In genomic region chr13:59771272-59771671, GRCh38 we compare ENCODE assay signal across 9 cellular contexts.
DNase-seq lines count a peak whose midpoint lies in the region; ATAC-seq, FAIRE-seq and TF ChIP-seq lines count a peak whose summit lies in the region.
"Had no signal": no experiment of that assay in that cellular context is flagged by ENCODE, and none has a peak within 500 bp of the region (broad histone marks: within the 10 kb centered on the region; RNA-seq: fewer than 3 reads in every experiment).

No MANE protein-coding gene starts in this region.

- H3K18ac ChIP-seq in mesenchymal stem cell (ENCODE audit: low read depth in 1 of 2, low read length in 2 of 2): no peak overlapping the region

- H3K4me2 ChIP-seq in GM12878 (ENCODE audit: control insufficient read depth, insufficient read depth): no peak overlapping the region
- H3K4me2 ChIP-seq in mesenchymal stem cell (ENCODE audit: low read length, poor library complexity, severe bottlenecking): no peak overlapping the region

- no peak overlapping the region for H2BK5ac ChIP-seq in mesenchymal stem cell (ENCODE audit: low read depth, low read length, poor library complexity, severe bottlenecking)

- H3K4me1 ChIP-seq in GM12878 (ENCODE audit: control insufficient read depth, insufficient read depth, low read length) (no peaks in the 10 kb centered on the region), mesenchymal stem cell (ENCODE audit: control insufficient read depth, insufficient read depth, low read depth, low read length) (peaks cover 2% of the 10 kb centered on the region)

- intact Hi-C loops in GM12878 (cut with micrococcal nuclease; ENCODE audit: unreplicated experiment): loop anchor here (2.0 to 10.0 kb wide), 4 partner anchors 90 to 664 kb away; no protein-coding TSS in a partner anchor

- SMC1A ChIA-PET in GM12878 (lab: Charles Lee; ENCODE audit: uncharacterized antibody, unreplicated experiment): interaction anchor here (0.9 to 5.2 kb wide), 18 partner anchors 10 to 660 kb away, joined by 3 to 56 read pairs (median 4); no protein-coding TSS in a partner anchor

- TF ChIP-seq CTCF in GM12878 (IDR thresholded peaks at IDR 0.05 in 2 of 3, conservative IDR thresholded peaks at IDR 0.05 in 1 of 3; ENCODE audit: control insufficient read depth in 2 of 3, extremely low read depth in 1 of 3, insufficient read depth in 1 of 3, low read depth in 3 of 3, low read length in 3 of 3): peak; percentile 39 to 54 (median 44); a peak in 5 of 6 replicates

- TF ChIP-seq EP300 in GM12878 (IDR thresholded peaks at IDR 0.05; ENCODE audit: borderline replicate concordance in 1 of 2, control insufficient read depth in 1 of 2, low read depth in 2 of 2, low read length in 2 of 2): no peak

- peak; percentile 52 for FAIRE-seq in GM12878 (lab: Jason Lieb, UNC)

- H3K4me3 ChIP-seq in GM12878 (no peak overlapping the region), mesenchymal stem cell (ENCODE audit: insufficient read depth in 1 of 2, low read depth in 1 of 2, low read length in 2 of 2) (no peak overlapping the region)

- H2BK120ac ChIP-seq in mesenchymal stem cell (ENCODE audit: low read depth, low read length): no peak overlapping the region

- H3K36me3 Mint-ChIP-seq in T-helper 2 cell treated with Interferon-gamma antibody and Interleukin-4, amounts not matched to agents 5 μg/mL and 100 μg/mL, for 36 hours (ENCODE audit: low read depth): no peaks in the 10 kb centered on the region

- ATAC-seq in GM12878 (no peak), HG03139 (IDR thresholded peaks at IDR 0.05; ENCODE audit: unreplicated experiment) (no peak)

- H3K27ac Mint-ChIP-seq in T-helper 2 cell treated with Interferon-gamma antibody and Interleukin-4, amounts not matched to agents 5 μg/mL and 100 μg/mL, for 36 hours: no peak overlapping the region
- H3K27ac Mint-ChIP-seq: dendritic cell treated with granulocyte-macrophage colony-stimulating factor and Interleukin-4, amounts not matched to agents 40 ng/mL and 50 ng/mL, for 4 days had no signal

- H3K23ac ChIP-seq in mesenchymal stem cell (ENCODE audit: low read length in 2 of 2): no peak overlapping the region

- H2AFZ ChIP-seq in GM12878 (ENCODE audit: control insufficient read depth, low read depth, low read length) (no peak overlapping the region), mesenchymal stem cell (ENCODE audit: low read depth, low read length) (no peak overlapping the region)

- H3K27me3 ChIP-seq in GM12878 (replicated peaks in 1 of 2; ENCODE audit: control insufficient read depth in 2 of 2, insufficient read depth in 2 of 2, low read length in 1 of 2): no peaks in the 10 kb centered on the region
- H3K27me3 ChIP-seq in mesenchymal stem cell (ENCODE audit: control insufficient read depth in 1 of 2, insufficient read depth in 1 of 2, low read length in 2 of 2): no peaks in the 10 kb centered on the region

- H3K14ac ChIP-seq in mesenchymal stem cell (ENCODE audit: low read length in 2 of 2): no peak overlapping the region

- DNase-seq in EL (peak; percentile 26), LHCN-M2 (ENCODE audit: low read depth) (peak; percentile 19), GM12878 (ENCODE audit: low read depth, low spot score) (no peak), mesenchymal stem cell (peak; percentile 36), NCI-H446 treated with DMSO at 0.1 percent for 48 hours (lab: John Stamatoyannopoulos, UW) (no peak), NCI-H2196 treated with DMSO at 0.1 percent for 48 hours (lab: John Stamatoyannopoulos, UW; ENCODE audit: unreplicated experiment) (no peak)
- DNase-seq in T-helper 2 cell treated with Interferon-gamma antibody and Interleukin-4, amounts not matched to agents 5 μg/mL and 100 μg/mL, for 36 hours (ENCODE audit: low spot score): no peak

- no peaks in the 10 kb centered on the region for H4K20me1 ChIP-seq in GM12878 (ENCODE audit: control insufficient read depth, insufficient read depth)

- H3K9ac ChIP-seq in GM12878 (ENCODE audit: control insufficient read depth, insufficient read depth, low read length) (no peak overlapping the region), mesenchymal stem cell (ENCODE audit: low read length) (no peak overlapping the region)

- in situ Hi-C loops in GM12878 (cut with MboI): no loop called here

- H3K79me2 ChIP-seq in GM12878 (ENCODE audit: control insufficient read depth, insufficient read depth, low read length): no peaks in the 10 kb centered on the region

- RAD21 ChIA-PET in GM12878 (lab: Charles Lee; ENCODE audit: unreplicated experiment): interaction anchor here (0.8 to 4.8 kb wide), 12 partner anchors 15 to 660 kb away, joined by 3 to 48 read pairs (median 3); no protein-coding TSS in a partner anchor

- H3K27me3 Mint-ChIP-seq in T-helper 2 cell treated with Interferon-gamma antibody and Interleukin-4, amounts not matched to agents 5 μg/mL and 100 μg/mL, for 36 hours (ENCODE audit: low read depth): no peaks in the 10 kb centered on the region
- H3K27me3 Mint-ChIP-seq: dendritic cell treated with granulocyte-macrophage colony-stimulating factor and Interleukin-4, amounts not matched to agents 40 ng/mL and 50 ng/mL, for 4 days had no signal

- H3K27ac ChIP-seq in GM12878 (ENCODE audit: control insufficient read depth, insufficient read depth) (no peak overlapping the region), mesenchymal stem cell (ENCODE audit: low read length, poor library complexity, severe bottlenecking) (no peak overlapping the region)

- peaks cover 8% of the 10 kb centered on the region for H3K79me1 ChIP-seq in mesenchymal stem cell (replicated peaks; ENCODE audit: low read length, poor library complexity, severe bottlenecking)

- no peak overlapping the region for H4K91ac ChIP-seq in mesenchymal stem cell (ENCODE audit: low read length)

- no peaks in the 10 kb centered on the region; a peak in 1 of 4 replicates for H3K36me3 ChIP-seq in GM12878 (ENCODE audit: control insufficient read depth in 2 of 2, insufficient read depth in 2 of 2, low read length in 1 of 2)
- no peaks in the 10 kb centered on the region for H3K36me3 ChIP-seq in mesenchymal stem cell (ENCODE audit: control insufficient read depth in 1 of 2, insufficient read depth in 2 of 2, low read depth in 1 of 2, low read length in 2 of 2)

- POLR2A ChIA-PET in GM12878 (lab: Charles Lee): no interaction called here

- H3K9me3 ChIP-seq in GM12878 (replicated peaks; ENCODE audit: control insufficient read depth, insufficient read depth, low read length): no peaks in the 10 kb centered on the region
- H3K9me3 ChIP-seq in mesenchymal stem cell (ENCODE audit: control insufficient read depth, low read length): no peaks in the 10 kb centered on the region

- H3K9me3 Mint-ChIP-seq in T-helper 2 cell treated with Interferon-gamma antibody and Interleukin-4, amounts not matched to agents 5 μg/mL and 100 μg/mL, for 36 hours: no peaks in the 10 kb centered on the region
- H3K9me3 Mint-ChIP-seq: dendritic cell treated with granulocyte-macrophage colony-stimulating factor and Interleukin-4, amounts not matched to agents 40 ng/mL and 50 ng/mL, for 4 days had no signal

- no peak overlapping the region for H2AK5ac ChIP-seq in mesenchymal stem cell (ENCODE audit: low read length, severe bottlenecking)

- no peak overlapping the region for H2BK12ac ChIP-seq in mesenchymal stem cell (ENCODE audit: low read length in 2 of 2)

- H3K4ac ChIP-seq in mesenchymal stem cell (ENCODE audit: low read depth in 1 of 2, low read length in 2 of 2): no peak overlapping the region

- TF ChIP-seq POLR2A in GM12878 (IDR thresholded peaks at IDR 0.05; ENCODE audit: low read depth, low read length): no peak

- CTCF ChIA-PET in GM12878 (lab: Yijun Ruan, JAX): interaction anchor here (0.8 to 6.3 kb wide), 30 partner anchors 9 to 660 kb away, joined by 3 to 124 read pairs (median 4); no protein-coding TSS in a partner anchor

- no TSS peak for BruUV-seq in GM12878 (replicated peaks; lab: Mats Ljungman, UMichigan)

- no peak overlapping the region for H2BK15ac ChIP-seq in mesenchymal stem cell (ENCODE audit: low read depth, poor library complexity, severe bottlenecking)

- peaks cover 2% of the 10 kb centered on the region for H3K4me1 Mint-ChIP-seq in T-helper 2 cell treated with Interferon-gamma antibody and Interleukin-4, amounts not matched to agents 5 μg/mL and 100 μg/mL, for 36 hours (ENCODE audit: low read depth)

- H3K4me3 Mint-ChIP-seq in T-helper 2 cell treated with Interferon-gamma antibody and Interleukin-4, amounts not matched to agents 5 μg/mL and 100 μg/mL, for 36 hours: no peak overlapping the region
- H3K4me3 Mint-ChIP-seq: dendritic cell treated with granulocyte-macrophage colony-stimulating factor and Interleukin-4, amounts not matched to agents 40 ng/mL and 50 ng/mL, for 4 days had no signal

- peak; percentile 61 for TF ChIP-seq RAD21 in GM12878 (IDR thresholded peaks at IDR 0.05; ENCODE audit: insufficient read depth, low read depth, low read length)

- H4K8ac ChIP-seq in mesenchymal stem cell (ENCODE audit: low read length): no peak overlapping the region

TF ChIP-seq in GM12878, 131 proteins besides CTCF, POLR2A, EP300 and RAD21:
- no peak for TF ChIP-seq BCLAF1 (IDR thresholded peaks at IDR 0.05)
- TF ChIP-seq SMC3 (IDR thresholded peaks at IDR 0.05; ENCODE audit: borderline replicate concordance, low read length): peak; percentile 37; the same call in 1 of the 2 replicates

Comparison
In these comparisons a context has a peak if more than half of its experiments do, and no peak if none do; other contexts are left out.
1. DNase-seq: peak in EL (single experiment), LHCN-M2 (single experiment) and mesenchymal stem cell (single experiment); none in GM12878 (single experiment), NCI-H446 treated with DMSO at 0.1 percent for 48 hours (single experiment), T-helper 2 cell treated with Interferon-gamma antibody and Interleukin-4, amounts not matched to agents 5 μg/mL and 100 μg/mL, for 36 hours (single experiment) and NCI-H2196 treated with DMSO at 0.1 percent for 48 hours (single experiment).